ENCODE assay signal across 27 cellular contexts in the genomic region with DNA sequence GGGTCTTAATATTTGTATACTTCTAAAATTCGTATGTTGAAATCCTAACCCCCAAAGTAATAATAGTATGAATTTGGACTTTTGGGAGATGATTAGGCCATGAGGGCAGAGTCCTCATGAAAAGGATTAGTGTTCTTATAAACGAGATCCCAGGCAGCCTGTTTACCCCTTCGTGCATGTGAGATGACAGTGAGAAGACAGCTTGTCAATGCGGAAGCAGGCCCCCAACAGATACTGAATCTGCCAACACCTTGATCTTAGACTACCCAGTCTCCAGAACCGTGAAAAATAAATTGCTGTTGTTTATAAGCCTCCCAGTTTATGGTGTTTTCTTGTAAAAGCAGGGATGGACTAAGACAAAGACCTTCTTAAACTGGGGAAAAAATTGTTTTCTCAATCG.
"Had no signal": no experiment of that assay in that cellular context is flagged by ENCODE, and none has a peak within 500 bp of the region (broad histone marks: within the 10 kb centered on the region; RNA-seq: fewer than 3 reads in every experiment).

No MANE protein-coding gene starts in this region.

- H3K4me1 ChIP-seq: heart right ventricle, pancreas, prostate gland, spleen, suprapubic skin, tibial artery, upper lobe of right lung had no signal

- H3K27ac Mint-ChIP-seq: memory B cell; naive thymus-derived CD8-positive, alpha-beta T cell; nephron; stimulated activated effector memory CD8-positive, alpha-beta T cell treated with anti-CD3 and anti-CD28 coated beads, Interleukin-12 subunit alpha, Interleukin-12 subunit beta, amount 100 ng/mL, for 72 hours; stimulated activated naive CD8-positive, alpha-beta T cell treated with anti-CD3 and anti-CD28 coated beads, Interleukin-15, Interleukin-2, amounts not matched to agents 100 ng/mL and 50 ng/mL, for 24 hours had no signal

- H3K9me3 Mint-ChIP-seq: nephron; stimulated activated naive CD8-positive, alpha-beta T cell treated with anti-CD3 and anti-CD28 coated beads, Interleukin-15, Interleukin-2, amounts not matched to agents 100 ng/mL and 50 ng/mL, for 24 hours had no signal

- H3K36me3 Mint-ChIP-seq: memory B cell; naive thymus-derived CD8-positive, alpha-beta T cell; stimulated activated effector memory CD8-positive, alpha-beta T cell treated with anti-CD3 and anti-CD28 coated beads, Interleukin-12 subunit alpha, Interleukin-12 subunit beta, amount 100 ng/mL, for 72 hours had no signal

- H2AFZ ChIP-seq: hepatocyte had no signal

- ATAC-seq: heart right ventricle; left cardiac atrium; left lobe of liver; naive thymus-derived CD8-positive, alpha-beta T cell; pancreas; right cardiac atrium; sciatic nerve; stimulated activated effector memory CD8-positive, alpha-beta T cell treated with anti-CD3 and anti-CD28 coated beads, Interleukin-12 subunit alpha, Interleukin-12 subunit beta, amount 100 ng/mL, for 72 hours; upper lobe of right lung had no signal

- H3K36me3 ChIP-seq: heart right ventricle, pancreas, prostate gland, spleen, suprapubic skin, thoracic aorta, tibial artery, upper lobe of right lung had no signal

- DNase-seq: heart right ventricle; kidney glomerular epithelial cell; left cardiac atrium; naive thymus-derived CD8-positive, alpha-beta T cell; nucleus accumbens; pancreas; posterior cingulate gyrus; retina; right cardiac atrium; spleen; stimulated activated CD4-positive, alpha-beta T cell treated with anti-CD3 and anti-CD28 coated beads, Interleukin-4, amount 100 ng/mL, for 24 hours; stimulated activated naive CD4-positive, alpha-beta T cell; tibial artery; trophoblast cell; upper lobe of right lung had no signal

- H3K9me3 ChIP-seq: heart right ventricle, pancreas, prostate gland, spleen, suprapubic skin, thoracic aorta, tibial artery, upper lobe of right lung had no signal

- H3K27me3 ChIP-seq: heart right ventricle, hepatocyte, pancreas, spleen, suprapubic skin, tibial artery, upper lobe of right lung had no signal

- H3K4me3 ChIP-seq: hepatocyte, lung, pancreas, prostate gland, skin epidermis, spleen, suprapubic skin, thoracic aorta, tibial artery, upper lobe of right lung had no signal

- H3K4me2 ChIP-seq: hepatocyte had no signal

- H3K27ac ChIP-seq: hepatocyte, pancreas, prostate gland, skin epidermis, spleen, suprapubic skin, thoracic aorta, tibial artery, upper lobe of right lung had no signal
